In the genomic region with DNA sequence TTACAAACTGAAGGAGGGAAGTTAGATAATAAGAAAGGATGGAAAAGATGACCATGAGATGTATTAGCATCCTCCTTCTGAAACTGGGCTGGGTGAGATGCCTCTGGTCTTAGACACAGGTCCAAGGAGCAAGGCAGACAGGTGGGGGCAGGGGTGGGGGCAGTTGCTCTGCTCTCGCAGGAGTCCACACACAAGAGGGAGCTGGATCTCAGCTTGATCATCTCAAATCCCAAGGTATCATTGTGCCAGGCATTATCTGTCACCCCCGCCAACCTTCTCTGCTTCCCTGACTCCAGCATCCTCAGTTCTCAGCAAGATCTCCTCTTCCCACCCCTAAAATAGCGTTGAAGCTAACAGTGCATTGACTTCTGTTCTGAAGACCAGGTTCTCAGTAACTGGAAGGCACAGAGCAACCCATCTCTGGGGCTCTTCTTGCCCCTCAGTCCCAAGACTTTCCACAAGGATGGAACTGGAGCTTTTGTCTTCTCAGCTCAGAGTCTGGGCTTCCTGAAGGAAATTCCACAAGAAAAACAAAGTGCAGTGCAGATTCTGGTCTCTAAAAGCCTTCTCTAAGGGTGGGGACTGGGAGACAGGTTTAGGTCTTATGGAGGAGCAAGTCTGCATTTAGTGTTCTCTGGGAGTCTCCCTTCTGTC, we compare ENCODE assay signal across 1 cellular context.
A peak's percentile ranks its signal among the peaks of the same experiment; 100 is the strongest.
TF ChIP-seq lines count a peak whose summit lies in the region.

No MANE protein-coding gene starts in this region.

TF ChIP-seq in GM12878, 131 proteins besides CTCF, POLR2A, EP300 and RAD21:
- TF ChIP-seq POLR2AphosphoS5 (IDR thresholded peaks at IDR 0.05; ENCODE audit: low read length) (no peak), EED (IDR thresholded peaks at IDR 0.05; ENCODE audit: low read depth) (0 out of 2 replicates have a peak, but pooled peaks have one; percentile 30), SIX5 (IDR thresholded peaks at IDR 0.05; ENCODE audit: low read depth, low read length, severe bottlenecking) (no peak), TARDBP (IDR thresholded peaks at IDR 0.05; ENCODE audit: borderline replicate concordance) (no peak), RFX5 (IDR thresholded peaks at IDR 0.05; ENCODE audit: low read depth, low read length) (no peak), HDGF (IDR thresholded peaks at IDR 0.05) (0 out of 2 replicates have a peak, but pooled peaks have one; percentile 68), CHD2 (IDR thresholded peaks at IDR 0.05; ENCODE audit: borderline replicate concordance, low read depth, low read length) (0 out of 2 replicates have a peak, but pooled peaks have one; percentile 15), HCFC1 (IDR thresholded peaks at IDR 0.05; ENCODE audit: low read length) (no peak)
- TF ChIP-seq, protein P1, sequence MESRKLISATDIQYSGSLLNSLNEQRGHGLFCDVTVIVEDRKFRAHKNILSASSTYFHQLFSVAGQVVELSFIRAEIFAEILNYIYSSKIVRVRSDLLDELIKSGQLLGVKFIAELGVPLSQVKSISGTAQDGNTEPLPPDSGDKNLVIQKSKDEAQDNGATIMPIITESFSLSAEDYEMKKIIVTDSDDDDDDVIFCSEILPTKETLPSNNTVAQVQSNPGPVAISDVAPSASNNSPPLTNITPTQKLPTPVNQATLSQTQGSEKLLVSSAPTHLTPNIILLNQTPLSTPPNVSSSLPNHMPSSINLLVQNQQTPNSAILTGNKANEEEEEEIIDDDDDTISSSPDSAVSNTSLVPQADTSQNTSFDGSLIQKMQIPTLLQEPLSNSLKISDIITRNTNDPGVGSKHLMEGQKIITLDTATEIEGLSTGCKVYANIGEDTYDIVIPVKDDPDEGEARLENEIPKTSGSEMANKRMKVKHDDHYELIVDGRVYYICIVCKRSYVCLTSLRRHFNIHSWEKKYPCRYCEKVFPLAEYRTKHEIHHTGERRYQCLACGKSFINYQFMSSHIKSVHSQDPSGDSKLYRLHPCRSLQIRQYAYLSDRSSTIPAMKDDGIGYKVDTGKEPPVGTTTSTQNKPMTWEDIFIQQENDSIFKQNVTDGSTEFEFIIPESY (IDR thresholded peaks at IDR 0.05), result no peak
- TF ChIP-seq, protein P2, sequence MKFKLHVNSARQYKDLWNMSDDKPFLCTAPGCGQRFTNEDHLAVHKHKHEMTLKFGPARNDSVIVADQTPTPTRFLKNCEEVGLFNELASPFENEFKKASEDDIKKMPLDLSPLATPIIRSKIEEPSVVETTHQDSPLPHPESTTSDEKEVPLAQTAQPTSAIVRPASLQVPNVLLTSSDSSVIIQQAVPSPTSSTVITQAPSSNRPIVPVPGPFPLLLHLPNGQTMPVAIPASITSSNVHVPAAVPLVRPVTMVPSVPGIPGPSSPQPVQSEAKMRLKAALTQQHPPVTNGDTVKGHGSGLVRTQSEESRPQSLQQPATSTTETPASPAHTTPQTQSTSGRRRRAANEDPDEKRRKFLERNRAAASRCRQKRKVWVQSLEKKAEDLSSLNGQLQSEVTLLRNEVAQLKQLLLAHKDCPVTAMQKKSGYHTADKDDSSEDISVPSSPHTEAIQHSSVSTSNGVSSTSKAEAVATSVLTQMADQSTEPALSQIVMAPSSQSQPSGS (IDR thresholded peaks at IDR 0.05; ENCODE audit: low read length), result no peak
